Comparison of ENCODE assay signal across 15 cellular contexts in genomic region chr6:131978522-131978921, GRCh38. TPM values are rescaled to one million over a fixed set of nuclear protein-coding genes. Genes with fewer than 3 reads are reported as not detected.
DNase-seq lines count a peak whose midpoint lies in the region; ATAC-seq, FAIRE-seq and TF ChIP-seq lines count a peak whose summit lies in the region.
"Had no signal": no experiment of that assay in that cellular context is flagged by ENCODE, and none has a peak within 500 bp of the region (broad histone marks: within the 10 kb centered on the region; RNA-seq: fewer than 3 reads in every experiment).

No MANE protein-coding gene starts in this region.

- H3K9me3 ChIP-seq in Caco-2 (no peaks in the 10 kb centered on the region), Panc1 (ENCODE audit: control insufficient read depth, insufficient read depth, low read depth, low read length) (no peaks in the 10 kb centered on the region), HepG2 (ENCODE audit: low read length) (no peaks in the 10 kb centered on the region), uterus (no peaks in the 10 kb centered on the region)
- H3K9me3 ChIP-seq: A549 had no signal

- no peaks in the 10 kb centered on the region for H3K36me3 ChIP-seq in Caco-2 (ENCODE audit: control insufficient read depth, insufficient read depth, low read length)
- H3K36me3 ChIP-seq in Panc1 (ENCODE audit: control insufficient read depth, insufficient read depth, low read length): no peaks in the 10 kb centered on the region; the same call in 1 of the 2 replicates
- H3K36me3 ChIP-seq in HepG2 (replicated peaks in 1 of 2; ENCODE audit: control insufficient read depth in 1 of 2, insufficient read depth in 2 of 2, low read length in 2 of 2): no peaks in the 10 kb centered on the region
- no peaks in the 10 kb centered on the region for H3K36me3 ChIP-seq in uterus

- no peaks in the 10 kb centered on the region for H3K27me3 Mint-ChIP-seq in Caco-2 (ENCODE audit: insufficient read depth, unreplicated experiment)

- H3K27ac ChIP-seq in Panc1 (ENCODE audit: low read length) (peak overlapping the region; percentile 58; the same call in 1 of the 2 replicates), HepG2 (ENCODE audit: extremely low read length, insufficient read depth, low read length) (peak overlapping the region; percentile 98), uterus (peak overlapping the region; percentile 31 to 56)
- H3K27ac ChIP-seq: A549 had no signal

- BruUV-seq in Caco-2 (replicated peaks; lab: Mats Ljungman, UMichigan) (no TSS peak), Panc1 (replicated peaks; lab: Mats Ljungman, UMichigan) (no TSS peak), HepG2 (replicated peaks; lab: Mats Ljungman, UMichigan) (no TSS peak)

- whole genome bisulfite sequencing in HepG2 (ENCODE audit: low lambda C conversion rate): 4% methylated on average over 3 of the region's 3 CpGs

- H4K20me1 ChIP-seq in HepG2 (ENCODE audit: insufficient read depth, low read length): no peaks in the 10 kb centered on the region

- TF ChIP-seq EP300 in HepG2 (IDR thresholded peaks at IDR 0.05; ENCODE audit: low read depth in 2 of 2, low read length in 2 of 2): peak in 1 of 2 experiments; percentile 88; a peak in 2 of 4 replicates
- TF ChIP-seq EP300 in HepG2 (CRISPR knock-in tag; IDR thresholded peaks at IDR 0.05; ENCODE audit: borderline replicate concordance): peak; percentile 67; the same call in 1 of the 2 replicates

- ATAC-seq in Panc1 (no peak), HepG2 (no peak; the same call in 2 of the 3 replicates)
- ATAC-seq: A549; CD8-positive, alpha-beta T cell had no signal

- H3K4me3 Mint-ChIP-seq in Caco-2 (ENCODE audit: unreplicated experiment): no peak overlapping the region
- H3K4me3 Mint-ChIP-seq: CD14-positive monocyte; CD8-positive, alpha-beta T cell had no signal

- no peak for TF ChIP-seq RAD21 in HepG2 (CRISPR knock-in tag; IDR thresholded peaks at IDR 0.05)

- DNase-seq in Caco-2 (no peak), Panc1 (ENCODE audit: low read depth, low spot score) (no peak), HepG2 (ENCODE audit: low spot score) (peak; percentile 68), uterus (no peak), epidermal melanocyte (ENCODE audit: insufficient read length, low spot score) (no peak), DMS153 (lab: John Stamatoyannopoulos, UW) (no peak)
- DNase-seq in activated CD8-positive, alpha-beta memory T cell treated with anti-CD3 and anti-CD28 coated beads, Interleukin-2, amount 50 U/mL, for 48 hours: no peak
- DNase-seq: CD8-positive, alpha-beta T cell; COR-L47; DMS53; GF-D8; H7 had no signal

- peak overlapping the region; percentile 10 for H2AFZ ChIP-seq in HepG2 (ENCODE audit: low read length)

- intact Hi-C loops in Caco-2 (cut with micrococcal nuclease; ENCODE audit: unreplicated experiment) (no loop called here), Panc1 (cut with micrococcal nuclease; ENCODE audit: unreplicated experiment) (no loop called here), HepG2 (cut with micrococcal nuclease; ENCODE audit: unreplicated experiment) (no loop called here), uterus (cut with DNase I; ENCODE audit: low total_unique reads) (no loop called here)

- CTCF ChIA-PET in Caco-2 (lab: Charles Lee) (no interaction called here), Panc1 (lab: Charles Lee) (interaction anchor here (0.6 kb wide), 1 partner anchor 24 kb away, joined by 3 read pairs; no protein-coding TSS in a partner anchor), HepG2 (lab: Yijun Ruan, JAX; ENCODE audit: low intra/inter-chr PET ratio, low total read pairs) (no interaction called here)

- peak; percentile 47 for FAIRE-seq in HepG2 (lab: Jason Lieb, UNC)
- FAIRE-seq: A549, GM19239 had no signal

- no peaks in the 10 kb centered on the region for H3K79me2 ChIP-seq in HepG2 (ENCODE audit: insufficient read depth, low read length)

- POLR2A ChIA-PET in Caco-2 (lab: Charles Lee) (no interaction called here), Panc1 (lab: Charles Lee) (no interaction called here), HepG2 (lab: Yijun Ruan, JAX) (interaction anchor here (4.1 to 13.1 kb wide), 2 partner anchors 19 to 29 kb away, joined by 53 to 400 read pairs; partner anchors contain the start of gene CCN2)

- peak overlapping the region; percentile 58 for H3K9ac ChIP-seq in HepG2 (ENCODE audit: insufficient read depth, low read depth, low read length)

- H3K9me3 Mint-ChIP-seq in Caco-2 (ENCODE audit: unreplicated experiment): no peaks in the 10 kb centered on the region
- H3K9me3 Mint-ChIP-seq: CD8-positive, alpha-beta T cell had no signal

- TF ChIP-seq CTCF in Caco-2 (IDR thresholded peaks at IDR 0.05; ENCODE audit: insufficient read depth in 1 of 2, low read depth in 1 of 2, low read length in 1 of 2, severe bottlenecking in 1 of 2, unreplicated experiment in 1 of 2): no peak
- no peak for TF ChIP-seq CTCF in Panc1 (IDR thresholded peaks at IDR 0.05)
- TF ChIP-seq CTCF in HepG2 (CRISPR knock-in tag; IDR thresholded peaks at IDR 0.05): no peak
- TF ChIP-seq CTCF in uterus (IDR thresholded peaks at IDR 0.05): no peak

- in situ Hi-C loops in Panc1 (cut with HindIII; ENCODE audit: low pct_unique_long_range_greater_than_20kb, low sequenced_read_pairs): no loop called here
- in situ Hi-C loops in HepG2 (cut with HindIII; ENCODE audit: extremely low pct_ligation_motif_present, low pct_unique_long_range_greater_than_20kb): no loop called here

- no peak overlapping the region for H3K4me3 ChIP-seq in Caco-2 (ENCODE audit: low read depth, low read length)
- no peak overlapping the region for H3K4me3 ChIP-seq in Panc1 (ENCODE audit: low read depth in 2 of 2, low read length in 2 of 2)
- H3K4me3 ChIP-seq in HepG2 (replicated peaks in 1 of 3; ENCODE audit: insufficient read depth in 1 of 3, low read depth in 2 of 3, low read length in 3 of 3): peak overlapping the region in 1 of 3 experiments; percentile 15; a peak in 1 of 6 replicates
- H3K4me3 ChIP-seq in uterus: no peak overlapping the region
- H3K4me3 ChIP-seq: A549 had no signal

- H3K36me3 Mint-ChIP-seq in Caco-2 (ENCODE audit: insufficient read depth, unreplicated experiment): no peaks in the 10 kb centered on the region
- H3K36me3 Mint-ChIP-seq: CD14-positive monocyte; CD8-positive, alpha-beta T cell had no signal

- H3K4me1 ChIP-seq in Caco-2 (peaks cover 36% of the 10 kb centered on the region), Panc1 (ENCODE audit: control insufficient read depth, insufficient read depth, low read length) (peaks cover 15% of the 10 kb centered on the region), HepG2 (ENCODE audit: insufficient read depth, low read length) (peaks cover 85% of the 10 kb centered on the region), uterus (peaks cover 0 to 10% of the 10 kb centered on the region in 2 donors)

- TF ChIP-seq POLR2A in HepG2 (IDR thresholded peaks at IDR 0.05; ENCODE audit: insufficient read depth in 1 of 2, low read depth in 2 of 2, low read length in 2 of 2) (no peak), uterus (IDR thresholded peaks at IDR 0.05) (no peak)

- H3K27ac Mint-ChIP-seq in Caco-2 (ENCODE audit: unreplicated experiment): peak overlapping the region; percentile 2
- H3K27ac Mint-ChIP-seq: CD14-positive monocyte; CD8-positive, alpha-beta T cell had no signal

- H3K4me2 ChIP-seq in HepG2 (ENCODE audit: low read depth, low read length): peak overlapping the region; percentile 59
- H3K4me2 ChIP-seq: A549 had no signal

- H3K4me1 Mint-ChIP-seq in Caco-2 (ENCODE audit: low read depth, unreplicated experiment): peaks cover 7% of the 10 kb centered on the region
- H3K4me1 Mint-ChIP-seq: CD14-positive monocyte had no signal

- H3K27me3 ChIP-seq in Caco-2 (replicated peaks; ENCODE audit: control insufficient read depth, insufficient read depth, low read length) (no peaks in the 10 kb centered on the region), Panc1 (ENCODE audit: control insufficient read depth, insufficient read depth, low read length) (no peaks in the 10 kb centered on the region), HepG2 (ENCODE audit: control insufficient read depth in 1 of 2, insufficient read depth in 2 of 2, low read length in 2 of 2) (no peaks in the 10 kb centered on the region), uterus (no peaks in the 10 kb centered on the region)

TF ChIP-seq in HepG2, 621 proteins besides CTCF, POLR2A, EP300 and RAD21 (continues in another document):
- TF ChIP-seq FOXJ3 (CRISPR knock-in tag; IDR thresholded peaks at IDR 0.05; ENCODE audit: borderline replicate concordance): peak; percentile 39; the same call in 1 of the 2 replicates

RNA-seq across cellular contexts. Expression of gene CCN2, which starts 27.4 kb away (rescaled TPM):
- total RNA-seq in Caco-2 (2022) (13.8 and 16.1 TPM in 2 replicates), Panc1 (2021; ENCODE audit: unreplicated experiment) (155 TPM), HepG2 (2016; rRNA removed; fragmentation: Illumina TruSeq; extraction: Trizol) (29.6 and 34.7 TPM in 2 replicates), uterus (100 to 1,000 TPM; 104 to 254 (median 202) TPM)
- polyA plus RNA-seq in Panc1 (2012; ENCODE audit: insufficient read length): 226 TPM
- total RNA-seq in HepG2 (2016; cell fraction: cytosol; rRNA removed; fragmentation: Illumina TruSeq; extraction: Trizol; ENCODE audit: low read depth): 7.2 and 7.8 TPM in 2 replicates
- total RNA-seq in HepG2 (2016; cell fraction: insoluble cytoplasmic fraction; rRNA removed; fragmentation: Illumina TruSeq; extraction: Trizol): 27.0 and 36.5 TPM in 2 replicates
- 29.3 and 34.9 TPM in 2 replicates for total RNA-seq in HepG2 (2016; cell fraction: membrane; rRNA removed; fragmentation: Illumina TruSeq; extraction: Trizol)
- 91.2 and 104 TPM in 2 replicates for total RNA-seq in HepG2 (2016; cell fraction: nucleus; rRNA removed; fragmentation: Illumina TruSeq; extraction: Trizol)
- 316 and 375 TPM in 2 replicates for polyA plus RNA-seq in HepG2 (2011; rRNA removed)
- 191 and 283 TPM in 2 replicates for polyA plus RNA-seq in HepG2 (2011; cell fraction: cytosol; rRNA removed)
- 458 and 601 TPM in 2 replicates for polyA plus RNA-seq in HepG2 (2011; cell fraction: nucleus; rRNA removed)
- polyA plus RNA-seq in HepG2 (2012): 765 and 789 TPM in 2 replicates
- polyA plus RNA-seq in HepG2 (2016; cell fraction: cytosol; fragmentation: Illumina TruSeq; extraction: Trizol; ENCODE audit: low read depth): 7.8 and 8.0 TPM in 2 replicates
- 36.0 and 46.4 TPM in 2 replicates for polyA plus RNA-seq in HepG2 (2016; cell fraction: insoluble cytoplasmic fraction; fragmentation: Illumina TruSeq; extraction: Trizol; ENCODE audit: low read depth)
- polyA plus RNA-seq in HepG2 (2016; cell fraction: membrane; fragmentation: Illumina TruSeq; extraction: Trizol; ENCODE audit: low read depth): 18.5 and 20.3 TPM in 2 replicates
- 252 and 258 TPM in 2 replicates for polyA plus RNA-seq in HepG2 (2016; cell fraction: nucleus; fragmentation: Illumina TruSeq; extraction: Trizol; ENCODE audit: insufficient read depth, low read depth)
- 0.21 and 276 TPM in 2 replicates for polyA minus RNA-seq in HepG2 (2011; rRNA and poly(A)+ RNA removed; ENCODE audit: low replicate concordance)
- polyA minus RNA-seq in HepG2 (2011; cell fraction: cytosol; rRNA and poly(A)+ RNA removed): 404 and 475 TPM in 2 replicates
- polyA minus RNA-seq in HepG2 (2011; cell fraction: nucleus; rRNA and poly(A)+ RNA removed): 171 and 228 TPM in 2 replicates
- polyA plus RNA-seq: CD14-positive monocyte had no signal

Comparison
In these comparisons a context has a peak if more than half of its experiments do, and no peak if none do; other contexts are left out.
1. H3K27ac ChIP-seq: peak in every context shown above with its lines; median percentile 98 in HepG2; 58 in Panc1; 44 in uterus.